In the genomic region with DNA sequence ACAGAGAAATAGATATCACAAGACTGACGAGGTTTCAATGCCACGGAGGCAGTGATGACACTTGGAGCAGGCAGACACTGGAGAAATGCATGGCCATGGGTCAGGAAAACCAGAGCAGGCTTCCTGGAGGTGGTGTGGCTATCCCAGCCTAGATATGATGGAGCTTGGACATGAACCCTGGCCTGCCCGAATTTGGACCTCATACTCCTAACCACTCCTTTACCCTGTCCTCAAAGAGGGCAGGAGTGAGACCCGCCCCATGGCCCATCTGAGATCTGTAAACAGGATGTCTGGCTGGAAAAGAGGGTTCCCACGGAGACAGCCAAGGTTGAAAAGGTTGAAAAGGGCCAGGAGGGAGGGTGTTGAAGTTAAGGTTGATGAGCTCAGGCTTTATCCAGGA, we compare ENCODE assay signal across 28 cellular contexts. TPM values are rescaled to one million over a fixed set of nuclear protein-coding genes. Genes with fewer than 3 reads are reported as not detected.
"Had no signal": no experiment of that assay in that cellular context is flagged by ENCODE, and none has a peak within 500 bp of the region (broad histone marks: within the 10 kb centered on the region; RNA-seq: fewer than 3 reads in every experiment).

No MANE protein-coding gene starts in this region.

- H3K4me3 Mint-ChIP-seq: activated naive CD8-positive, alpha-beta T cell treated with anti-CD3 and anti-CD28 coated beads for 36 hours; activated T-cell treated with anti-CD3 and anti-CD28 coated beads, Interleukin-2, amount 50 U/mL, for 24 hours; memory B cell; nephron had no signal

- H3K36me3 ChIP-seq: esophagus squamous epithelium, gastroesophageal sphincter, heart left ventricle, neutrophil, pancreas, suprapubic skin, tibial nerve had no signal

- H3K4me3 ChIP-seq: coronary artery, gastroesophageal sphincter, heart left ventricle, pancreas, suprapubic skin, tibial nerve had no signal

- DNase-seq: activated CD4-positive, alpha-beta T cell treated with anti-CD3 and anti-CD28 coated beads for 1 hour; activated CD4-positive, alpha-beta T cell treated with anti-CD3 and anti-CD28 coated beads, Interleukin-2, amount 50 U/mL, for 4 hours; activated CD8-positive, alpha-beta memory T cell treated with anti-CD3 and anti-CD28 coated beads for 24 hours; activated CD8-positive, alpha-beta memory T cell treated with anti-CD3 and anti-CD28 coated beads, Interleukin-2, amount 50 U/mL, for 4 hours; activated naive CD4-positive, alpha-beta T cell treated with Interleukin-2 at 50 U/mL for 16 hours; activated naive CD8-positive, alpha-beta T cell treated with anti-CD3 and anti-CD28 coated beads for 36 hours; activated T-cell treated with anti-CD3 and anti-CD28 coated beads, Interleukin-2, amount 50 U/mL, for 24 hours; amniotic stem cell; esophagus squamous epithelium; heart left ventricle; islet precursor cell; left cardiac atrium; right cardiac atrium; stimulated activated CD4-positive, alpha-beta T cell treated with anti-CD3 and anti-CD28 coated beads, Interleukin-4, amount 100 ng/mL, for 4 hours; stimulated activated naive CD8-positive, alpha-beta T cell treated with anti-CD3 and anti-CD28 coated beads, Interleukin-15, Interleukin-2, amounts not matched to agents 100 U/mL and 50 U/mL, for 24 hours; T-helper 9 cell had no signal

- H3K27ac Mint-ChIP-seq: activated naive CD8-positive, alpha-beta T cell treated with anti-CD3 and anti-CD28 coated beads for 36 hours; activated T-cell treated with anti-CD3 and anti-CD28 coated beads, Interleukin-2, amount 50 U/mL, for 24 hours; memory B cell had no signal

- H3K9me3 ChIP-seq: neutrophil, pancreas, suprapubic skin had no signal

- H3K27ac ChIP-seq: coronary artery, gastroesophageal sphincter, heart left ventricle, neutrophil, suprapubic skin, tibial nerve had no signal

- ATAC-seq: gastroesophageal sphincter; heart left ventricle; left cardiac atrium; right cardiac atrium; stimulated activated naive CD8-positive, alpha-beta T cell treated with anti-CD3 and anti-CD28 coated beads, Interleukin-15, Interleukin-2, amounts not matched to agents 100 U/mL and 50 U/mL, for 24 hours had no signal

- H3K36me3 Mint-ChIP-seq: activated naive CD8-positive, alpha-beta T cell treated with anti-CD3 and anti-CD28 coated beads for 36 hours had no signal

RNA-seq across cellular contexts. Expression of a gene that starts 31.0 kb away (rescaled TPM):
- total RNA-seq: activated naive CD8-positive, alpha-beta T cell treated with anti-CD3 and anti-CD28 coated beads for 36 hours; bronchial epithelial cell; esophagus squamous epithelium; gastroesophageal sphincter; left cardiac atrium; mononuclear cell; myocyte; pulmonary artery endothelial cell; right cardiac atrium; suprapubic skin; tibial nerve had no signal
- polyA plus RNA-seq: pancreas had no signal

RNA-seq across cellular contexts. Expression of a gene that starts 49.4 kb away (rescaled TPM):
- total RNA-seq: activated naive CD8-positive, alpha-beta T cell treated with anti-CD3 and anti-CD28 coated beads for 36 hours; bronchial epithelial cell; myocyte; pulmonary artery endothelial cell; tibial nerve had no signal
